19 cellular contexts compared by ENCODE assay signal in genomic region chr5:132046915-132047314, GRCh38. TPM values are rescaled to one million over a fixed set of nuclear protein-coding genes. Genes with fewer than 3 reads are reported as not detected.
"Had no signal": no experiment of that assay in that cellular context is flagged by ENCODE, and none has a peak within 500 bp of the region (broad histone marks: within the 10 kb centered on the region; RNA-seq: fewer than 3 reads in every experiment).

No MANE protein-coding gene starts in this region.

- H3K27ac ChIP-seq: body of pancreas, prostate gland, right lobe of liver, upper lobe of left lung had no signal

- DNase-seq: activated CD4-positive, alpha-beta T cell treated with anti-CD3 and anti-CD28 coated beads for 1 hour; activated CD4-positive, alpha-beta T cell treated with anti-CD3 and anti-CD28 coated beads, Interleukin-2, amount 50 U/mL, for 48 hours; activated naive CD4-positive, alpha-beta T cell treated with anti-CD3 and anti-CD28 coated beads, Interleukin-2, amount 10 ng/mL, durations not matched to agents 7 days and 5 days; body of pancreas; erythroblast; immature natural killer cell; left cardiac atrium; mammary epithelial cell; occipital lobe; substantia nigra; upper lobe of left lung had no signal

- H3K4me3 ChIP-seq: body of pancreas, prostate gland, right lobe of liver, upper lobe of left lung had no signal

- H3K27me3 Mint-ChIP-seq: activated T-helper 17 cell treated with anti-CD3 and anti-CD28 coated beads, Interleukin-2, amount 50 U/mL, for 72 hours had no signal

- H3K4me1 ChIP-seq: body of pancreas, prostate gland, right lobe of liver, upper lobe of left lung had no signal

- H3K9me3 Mint-ChIP-seq: activated naive CD4-positive, alpha-beta T cell treated with anti-CD3 and anti-CD28 coated beads, Interleukin-2, amount 10 ng/mL, durations not matched to agents 7 days and 5 days; activated T-helper 17 cell treated with anti-CD3 and anti-CD28 coated beads, Interleukin-2, amount 50 U/mL, for 72 hours; central memory CD8-positive, alpha-beta T cell; dendritic cell treated with granulocyte-macrophage colony-stimulating factor and Interleukin-4, amounts not matched to agents 40 ng/mL and 50 ng/mL, for 4 days; immature natural killer cell; stimulated activated effector memory CD8-positive, alpha-beta T cell treated with anti-CD3 and anti-CD28 coated beads, Interleukin-12 subunit alpha, Interleukin-12 subunit beta, amount 100 ng/mL, for 72 hours had no signal

- H3K27ac Mint-ChIP-seq: activated naive CD4-positive, alpha-beta T cell treated with anti-CD3 and anti-CD28 coated beads, Interleukin-2, amount 10 ng/mL, durations not matched to agents 7 days and 5 days; activated T-helper 17 cell treated with anti-CD3 and anti-CD28 coated beads, Interleukin-2, amount 50 U/mL, for 72 hours; dendritic cell treated with granulocyte-macrophage colony-stimulating factor and Interleukin-4, amounts not matched to agents 40 ng/mL and 50 ng/mL, for 4 days; immature natural killer cell; nephron; stimulated activated effector memory CD8-positive, alpha-beta T cell treated with anti-CD3 and anti-CD28 coated beads, Interleukin-12 subunit alpha, Interleukin-12 subunit beta, amount 100 ng/mL, for 72 hours had no signal

- H3K27me3 ChIP-seq: body of pancreas, right lobe of liver, upper lobe of left lung had no signal

- H3K4me1 Mint-ChIP-seq: activated naive CD4-positive, alpha-beta T cell treated with anti-CD3 and anti-CD28 coated beads, Interleukin-2, amount 10 ng/mL, durations not matched to agents 7 days and 5 days; activated T-helper 17 cell treated with anti-CD3 and anti-CD28 coated beads, Interleukin-2, amount 50 U/mL, for 72 hours; central memory CD8-positive, alpha-beta T cell; nephron; stimulated activated effector memory CD8-positive, alpha-beta T cell treated with anti-CD3 and anti-CD28 coated beads, Interleukin-12 subunit alpha, Interleukin-12 subunit beta, amount 100 ng/mL, for 72 hours had no signal

- H3K36me3 Mint-ChIP-seq: activated naive CD4-positive, alpha-beta T cell treated with anti-CD3 and anti-CD28 coated beads, Interleukin-2, amount 10 ng/mL, durations not matched to agents 7 days and 5 days; immature natural killer cell; stimulated activated effector memory CD8-positive, alpha-beta T cell treated with anti-CD3 and anti-CD28 coated beads, Interleukin-12 subunit alpha, Interleukin-12 subunit beta, amount 100 ng/mL, for 72 hours had no signal

- ATAC-seq: activated T-helper 17 cell treated with anti-CD3 and anti-CD28 coated beads, Interleukin-2, amount 50 U/mL, for 72 hours; body of pancreas; left cardiac atrium; right lobe of liver; stimulated activated effector memory CD8-positive, alpha-beta T cell treated with anti-CD3 and anti-CD28 coated beads, Interleukin-12 subunit alpha, Interleukin-12 subunit beta, amount 100 ng/mL, for 72 hours had no signal

- H3K4me3 Mint-ChIP-seq: activated naive CD4-positive, alpha-beta T cell treated with anti-CD3 and anti-CD28 coated beads, Interleukin-2, amount 10 ng/mL, durations not matched to agents 7 days and 5 days; activated T-helper 17 cell treated with anti-CD3 and anti-CD28 coated beads, Interleukin-2, amount 50 U/mL, for 72 hours; central memory CD8-positive, alpha-beta T cell; dendritic cell treated with granulocyte-macrophage colony-stimulating factor and Interleukin-4, amounts not matched to agents 40 ng/mL and 50 ng/mL, for 4 days; immature natural killer cell; nephron; stimulated activated effector memory CD8-positive, alpha-beta T cell treated with anti-CD3 and anti-CD28 coated beads, Interleukin-12 subunit alpha, Interleukin-12 subunit beta, amount 100 ng/mL, for 72 hours had no signal

- H3K36me3 ChIP-seq: prostate gland, right lobe of liver, upper lobe of left lung had no signal

RNA-seq across cellular contexts. Expression of gene IL3, which starts 13.5 kb away (rescaled TPM):
- total RNA-seq: body of pancreas, left cardiac atrium, mammary epithelial cell, mucosa of gallbladder, occipital lobe, prostate gland, right lobe of liver, upper lobe of left lung had no signal
- polyA plus RNA-seq: mammary epithelial cell had no signal

RNA-seq across cellular contexts. Expression of gene CSF2, which starts 26.7 kb away (rescaled TPM):
- total RNA-seq: body of pancreas, left cardiac atrium, mucosa of gallbladder, occipital lobe, prostate gland, right lobe of liver had no signal
